In the genomic region with DNA sequence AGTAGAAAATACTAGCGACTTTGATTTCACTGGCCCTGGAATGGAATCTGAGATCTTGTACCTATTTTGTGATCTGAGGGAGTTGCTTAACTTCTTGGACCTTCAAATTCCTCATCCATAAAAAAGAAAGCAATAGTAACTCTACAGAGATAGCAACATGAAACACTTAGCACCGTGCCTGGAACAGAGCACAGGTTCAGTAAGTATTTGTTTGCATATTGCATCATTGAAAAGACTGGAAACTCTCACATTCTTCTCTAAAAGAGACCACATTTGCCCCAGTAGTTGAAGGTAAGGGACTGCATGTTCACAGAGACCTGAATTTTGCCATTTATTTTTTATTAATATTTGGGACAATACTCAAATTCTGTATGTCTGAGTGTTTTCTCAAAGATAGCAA, we compare ENCODE assay signal across 30 cellular contexts.
"Had no signal": no experiment of that assay in that cellular context is flagged by ENCODE, and none has a peak within 500 bp of the region (broad histone marks: within the 10 kb centered on the region; RNA-seq: fewer than 3 reads in every experiment).

No MANE protein-coding gene starts in this region.

- H3K36me3 ChIP-seq: ascending aorta, breast epithelium, cardiac muscle cell had no signal

- H3K9me3 ChIP-seq: ascending aorta, breast epithelium had no signal

- H3K4me3 Mint-ChIP-seq: activated CD4-positive, alpha-beta memory T cell treated with anti-CD3 and anti-CD28 coated beads for 36 hours; activated CD4-positive, alpha-beta T cell treated with anti-CD3 and anti-CD28 coated beads for 36 hours; activated CD4-positive, alpha-beta T cell treated with anti-CD3 and anti-CD28 coated beads, Interleukin-2, amount 10 ng/mL, durations not matched to agents 24 days and 14 days; activated CD8-positive, alpha-beta T cell treated with anti-CD3 and anti-CD28 coated beads, Interleukin-2, amount 10 ng/mL, durations not matched to agents 7 days and 5 days; activated naive CD4-positive, alpha-beta T cell treated with anti-CD3 and anti-CD28 coated beads, Interleukin-2, amount 10 ng/mL, durations not matched to agents 7 days and 5 days; activated naive CD8-positive, alpha-beta T cell treated with anti-CD3 and anti-CD28 coated beads, Interleukin-2, amount 10 ng/mL, durations not matched to agents 7 days and 5 days; activated T-cell treated with anti-CD3 and anti-CD28 coated beads, Interleukin-2, amount 50 U/mL, for 24 hours; activated T-cell treated with anti-CD3 and anti-CD28 coated beads, Interleukin-2, amount 50 U/mL, for 72 hours; brain; dendritic cell treated with granulocyte-macrophage colony-stimulating factor and Interleukin-4, amounts not matched to agents 40 ng/mL and 50 ng/mL, for 4 days; endodermal cell had no signal

- H3K27me3 ChIP-seq: ascending aorta, breast epithelium, cardiac muscle cell had no signal

- H3K4me1 ChIP-seq: ascending aorta, breast epithelium had no signal

- H3K9me3 Mint-ChIP-seq: activated CD4-positive, alpha-beta memory T cell treated with anti-CD3 and anti-CD28 coated beads for 36 hours; activated naive CD4-positive, alpha-beta T cell treated with anti-CD3 and anti-CD28 coated beads, Interleukin-2, amount 10 ng/mL, durations not matched to agents 7 days and 5 days; activated T-cell treated with anti-CD3 and anti-CD28 coated beads, Interleukin-2, amount 50 U/mL, for 24 hours; endodermal cell had no signal

- H3K27ac Mint-ChIP-seq: activated CD4-positive, alpha-beta memory T cell treated with anti-CD3 and anti-CD28 coated beads for 36 hours; activated CD4-positive, alpha-beta T cell treated with anti-CD3 and anti-CD28 coated beads for 36 hours; activated CD4-positive, alpha-beta T cell treated with anti-CD3 and anti-CD28 coated beads, Interleukin-2, amount 10 ng/mL, durations not matched to agents 24 days and 14 days; activated CD8-positive, alpha-beta T cell treated with anti-CD3 and anti-CD28 coated beads, Interleukin-2, amount 10 ng/mL, durations not matched to agents 7 days and 5 days; activated naive CD4-positive, alpha-beta T cell treated with anti-CD3 and anti-CD28 coated beads, Interleukin-2, amount 10 ng/mL, durations not matched to agents 7 days and 5 days; activated naive CD4-positive, alpha-beta T cell treated with anti-CD3 and anti-CD28 coated beads, Interleukin-2, amount 50 U/mL, for 72 hours; activated naive CD8-positive, alpha-beta T cell treated with anti-CD3 and anti-CD28 coated beads, Interleukin-2, amount 10 ng/mL, durations not matched to agents 7 days and 5 days; activated T-cell treated with anti-CD3 and anti-CD28 coated beads, Interleukin-2, amount 50 U/mL, for 24 hours; activated T-cell treated with anti-CD3 and anti-CD28 coated beads, Interleukin-2, amount 50 U/mL, for 72 hours; brain; dendritic cell treated with granulocyte-macrophage colony-stimulating factor and Interleukin-4, amounts not matched to agents 40 ng/mL and 50 ng/mL, for 4 days; endodermal cell had no signal

- H3K27me3 Mint-ChIP-seq: activated CD4-positive, alpha-beta T cell treated with anti-CD3 and anti-CD28 coated beads for 36 hours; activated T-cell treated with anti-CD3 and anti-CD28 coated beads, Interleukin-2, amount 50 U/mL, for 24 hours; brain; dendritic cell treated with granulocyte-macrophage colony-stimulating factor and Interleukin-4, amounts not matched to agents 40 ng/mL and 50 ng/mL, for 4 days had no signal

- H3K4me3 ChIP-seq: ascending aorta, breast epithelium, cardiac muscle cell, coronary artery, dorsolateral prefrontal cortex had no signal

- DNase-seq: activated CD4-positive, alpha-beta memory T cell treated with anti-CD3 and anti-CD28 coated beads for 36 hours; activated CD4-positive, alpha-beta T cell treated with anti-CD3 and anti-CD28 coated beads for 36 hours; activated CD4-positive, alpha-beta T cell treated with anti-CD3 and anti-CD28 coated beads, Interleukin-2, amount 10 ng/mL, durations not matched to agents 24 days and 14 days; activated CD4-positive, CD25-positive, alpha-beta regulatory T cell; activated CD4-positive, CD25-positive, alpha-beta regulatory T cell treated with anti-CD3 and anti-CD28 coated beads, Interleukin-2, amount 50 U/mL, for 72 hours; activated CD8-positive, alpha-beta memory T cell treated with anti-CD3 and anti-CD28 coated beads, Interleukin-2, amount 50 U/mL, for 48 hours; activated CD8-positive, alpha-beta T cell treated with anti-CD3 and anti-CD28 coated beads, Interleukin-2, amount 10 ng/mL, durations not matched to agents 7 days and 5 days; activated gamma-delta T cell; activated naive CD4-positive, alpha-beta T cell; activated naive CD4-positive, alpha-beta T cell treated with anti-CD3 and anti-CD28 coated beads, Interleukin-2, amount 10 ng/mL, durations not matched to agents 7 days and 5 days; activated naive CD8-positive, alpha-beta T cell treated with anti-CD3 and anti-CD28 coated beads, Interleukin-2, amount 10 ng/mL, durations not matched to agents 7 days and 5 days; activated T-cell treated with anti-CD3 and anti-CD28 coated beads for 4 hours; activated T-cell treated with anti-CD3 and anti-CD28 coated beads, Interleukin-2, amount 50 U/mL, for 24 hours; activated T-cell treated with anti-CD3 and anti-CD28 coated beads, Interleukin-2, amount 50 U/mL, for 72 hours; central memory CD4-positive, alpha-beta T cell; cerebellar nuclear complex; dorsolateral prefrontal cortex; effector memory CD4-positive, alpha-beta T cell; endodermal cell; foreskin fibroblast; head of caudate nucleus; T-helper 2 cell had no signal

- ATAC-seq: activated CD4-positive, alpha-beta T cell treated with anti-CD3 and anti-CD28 coated beads for 36 hours; activated CD8-positive, alpha-beta T cell treated with anti-CD3 and anti-CD28 coated beads, Interleukin-2, amount 10 ng/mL, durations not matched to agents 7 days and 5 days; activated naive CD4-positive, alpha-beta T cell treated with anti-CD3 and anti-CD28 coated beads, Interleukin-2, amount 50 U/mL, for 72 hours; activated T-cell treated with anti-CD3 and anti-CD28 coated beads, Interleukin-2, amount 50 U/mL, for 72 hours; esophagus mucosa had no signal

- H3K27ac ChIP-seq: ascending aorta, breast epithelium, cardiac muscle cell, coronary artery, dorsolateral prefrontal cortex had no signal

- H3K4me1 Mint-ChIP-seq: activated naive CD4-positive, alpha-beta T cell treated with anti-CD3 and anti-CD28 coated beads, Interleukin-2, amount 10 ng/mL, durations not matched to agents 7 days and 5 days; brain had no signal

- H3K36me3 Mint-ChIP-seq: activated CD4-positive, alpha-beta memory T cell treated with anti-CD3 and anti-CD28 coated beads for 36 hours; activated naive CD4-positive, alpha-beta T cell treated with anti-CD3 and anti-CD28 coated beads, Interleukin-2, amount 10 ng/mL, durations not matched to agents 7 days and 5 days; brain had no signal
